ENCODE assay signal across 21 cellular contexts in genomic region chr10:89118091-89118490, GRCh38.
DNase-seq lines count a peak whose midpoint lies in the region; ATAC-seq and TF ChIP-seq lines count a peak whose summit lies in the region.
"Had no signal": no experiment of that assay in that cellular context is flagged by ENCODE, and none has a peak within 500 bp of the region (broad histone marks: within the 10 kb centered on the region; RNA-seq: fewer than 3 reads in every experiment).

No MANE protein-coding gene starts in this region.

- peak; percentile 62 for DNase-seq in ELR (ENCODE audit: low read depth)
- DNase-seq in M059J (ENCODE audit: low read depth) = peak; percentile 87
- peak; percentile 22 to 73 for DNase-seq in cardiac fibroblast (ENCODE audit: low read depth in 2 of 2)
- peak; percentile 88 for DNase-seq in kidney tubule cell (ENCODE audit: low spot score)
- DNase-seq in tibial artery = no peak
- DNase-seq in osteocyte (ENCODE audit: extremely low spot score, unreplicated experiment) = no peak
- DNase-seq: activated CD4-positive, alpha-beta T cell treated with anti-CD3 and anti-CD28 coated beads for 1 hour; activated CD8-positive, alpha-beta memory T cell treated with anti-CD3 and anti-CD28 coated beads, Interleukin-2, amount 50 U/mL, for 48 hours; activated naive CD4-positive, alpha-beta T cell treated with anti-CD3 and anti-CD28 coated beads for 36 hours; C1 segment of cervical spinal cord; DMS79; heart right ventricle; left cardiac atrium; NCI-H1417 treated with DMSO at 0.1 percent for 48 hours; Peyer's patch; stimulated activated CD4-positive, alpha-beta T cell treated with anti-CD3 and anti-CD28 coated beads, Interleukin-15, amount 100 ng/mL, for 24 hours; T-helper 2 cell had no signal

- peaks cover 13% of the 10 kb centered on the region for H3K27me3 Mint-ChIP-seq in osteocyte (ENCODE audit: unreplicated experiment)

- H3K9me3 Mint-ChIP-seq in osteocyte (ENCODE audit: unreplicated experiment) = peaks cover 6% of the 10 kb centered on the region
- H3K9me3 Mint-ChIP-seq: activated naive CD4-positive, alpha-beta T cell treated with anti-CD3 and anti-CD28 coated beads for 36 hours had no signal

- no peaks in the 10 kb centered on the region for H3K27me3 ChIP-seq in tibial artery
- H3K27me3 ChIP-seq: cardiac muscle cell, heart right ventricle, Peyer's patch, suprapubic skin had no signal

- no peak overlapping the region for H3K4me3 ChIP-seq in cardiac fibroblast (replicated peaks in 1 of 2; ENCODE audit: low read depth in 2 of 2, low read length in 2 of 2)
- no peak overlapping the region for H3K4me3 ChIP-seq in tibial artery
- H3K4me3 ChIP-seq: cardiac muscle cell, heart right ventricle, Peyer's patch, suprapubic skin had no signal

- H3K4me1 ChIP-seq in tibial artery = peaks cover 0 to 10% (median 0%) of the 10 kb centered on the region in 4 donors
- H3K4me1 ChIP-seq: Peyer's patch had no signal

- no peaks in the 10 kb centered on the region for H3K36me3 ChIP-seq in tibial artery
- H3K36me3 ChIP-seq: cardiac muscle cell, heart right ventricle, Peyer's patch, suprapubic skin had no signal

- intact Hi-C loops in tibial artery (cut with DNase I; ENCODE audit: low total_unique reads) = loop anchor here (10.0 kb wide), 1 partner anchor 83 kb away; no protein-coding TSS in a partner anchor

- H3K4me1 Mint-ChIP-seq in osteocyte (ENCODE audit: unreplicated experiment) = peaks cover 2% of the 10 kb centered on the region

- no peaks in the 10 kb centered on the region for H3K9me3 ChIP-seq in tibial artery
- H3K9me3 ChIP-seq: Peyer's patch, suprapubic skin had no signal

- H3K36me3 Mint-ChIP-seq in osteocyte (ENCODE audit: unreplicated experiment) = no peaks in the 10 kb centered on the region

- TF ChIP-seq CTCF in cardiac fibroblast (IDR thresholded peaks at IDR 0.05; ENCODE audit: low read depth, low read length) (no peak), tibial artery (IDR thresholded peaks at IDR 0.05) (no peak), osteocyte (IDR thresholded peaks at IDR 0.05) (no peak)

- H3K27ac Mint-ChIP-seq in osteocyte (ENCODE audit: unreplicated experiment) = no peak overlapping the region
- H3K27ac Mint-ChIP-seq: activated naive CD4-positive, alpha-beta T cell treated with anti-CD3 and anti-CD28 coated beads for 36 hours had no signal

- ATAC-seq in HG02852 (IDR thresholded peaks at IDR 0.05; ENCODE audit: unreplicated experiment) (no peak), HG03045 (IDR thresholded peaks at IDR 0.05; ENCODE audit: unreplicated experiment) (no peak)
- ATAC-seq: heart right ventricle, left cardiac atrium had no signal

- H3K27ac ChIP-seq in tibial artery = no peak overlapping the region
- H3K27ac ChIP-seq: cardiac muscle cell, heart right ventricle, Peyer's patch, suprapubic skin had no signal

- no peak overlapping the region for H3K4me3 Mint-ChIP-seq in osteocyte (ENCODE audit: unreplicated experiment)
- H3K4me3 Mint-ChIP-seq: activated naive CD4-positive, alpha-beta T cell treated with anti-CD3 and anti-CD28 coated beads for 36 hours had no signal

Comparison
In these comparisons a context has a peak if more than half of its experiments do, and no peak if none do; other contexts are left out.
1. DNase-seq: peak in ELR (single experiment), M059J (single experiment), cardiac fibroblast (2 of 2) and kidney tubule cell (single experiment); none in tibial artery (0 of 2) and osteocyte (single experiment).